8 cellular contexts compared by ENCODE assay signal in the genomic region with DNA sequence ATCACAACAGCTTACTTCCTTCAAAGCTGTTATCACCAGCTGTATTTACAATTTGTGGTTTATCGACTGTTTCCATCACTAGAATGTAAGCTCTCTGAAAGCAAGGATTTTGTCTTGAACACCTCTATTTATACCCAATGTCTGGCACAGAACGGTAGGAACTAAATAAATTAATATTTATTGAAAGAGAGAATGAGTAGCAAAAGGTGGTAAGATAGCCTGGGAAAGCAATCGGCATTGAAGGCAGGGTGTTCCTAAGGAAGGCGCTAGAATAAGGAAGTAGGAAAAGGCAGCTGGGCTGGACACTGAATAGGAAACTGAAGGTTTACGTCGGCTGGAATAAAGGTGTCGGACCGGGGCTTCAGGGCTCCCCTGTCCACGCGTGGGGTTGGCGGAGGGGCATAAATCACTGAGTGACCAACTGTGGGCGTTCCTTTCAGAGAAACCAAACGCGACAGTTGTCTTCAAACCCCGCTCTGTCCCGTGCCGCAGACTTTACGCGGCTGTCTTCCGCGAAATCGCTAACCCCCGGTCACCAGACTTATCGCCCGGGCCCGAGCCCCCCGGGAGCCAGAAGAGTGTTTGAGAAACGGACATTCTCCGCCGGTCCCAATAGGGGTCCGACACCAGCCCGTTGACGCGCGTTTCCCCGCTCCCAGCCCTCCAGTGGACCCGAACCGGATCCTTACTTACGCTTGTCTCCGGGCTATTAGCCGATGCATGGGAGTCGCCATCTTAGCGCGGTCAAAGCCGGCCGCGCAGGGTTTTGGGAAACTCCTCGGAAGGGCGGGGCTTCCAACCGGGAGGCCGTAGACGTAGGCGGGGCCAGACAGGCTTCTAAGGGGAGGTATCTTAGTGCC. TPM values are rescaled to one million over a fixed set of nuclear protein-coding genes. Genes with fewer than 3 reads are reported as not detected.
DNase-seq lines count a peak whose midpoint lies in the region; ATAC-seq and TF ChIP-seq lines count a peak whose summit lies in the region.

Gene ZCCHC10 (minus strand): TSS at position 746 of the 860 bp plus-strand sequence. CDS start 12 bp downstream, at position 734.

- ATAC-seq in GM18511 (IDR thresholded peaks at IDR 0.05; ENCODE audit: unreplicated experiment), result peak; percentile 96
- ATAC-seq in HG03025 (IDR thresholded peaks at IDR 0.05; ENCODE audit: low FRiP score, unreplicated experiment), result peak; percentile 88
- peak; percentile 99 for ATAC-seq in aorta (ENCODE audit: low FRiP score)

- H3K36me3 ChIP-seq in hepatocyte (replicated peaks; ENCODE audit: insufficient read depth, low read depth) (no peaks in the 10 kb centered on the region), aorta (ENCODE audit: control insufficient read depth in 1 of 2, insufficient read depth in 2 of 2, low read length in 1 of 2) (no peaks in the 10 kb centered on the region)

- H3K9me2 ChIP-seq in hepatocyte (replicated peaks; ENCODE audit: insufficient read depth), result no peaks in the 10 kb centered on the region

- H3K27ac ChIP-seq in hepatocyte, result peak within 1 kb of the TSS; percentile 97
- H3K27ac ChIP-seq in aorta (ENCODE audit: low read depth in 1 of 2, low read length in 2 of 2), result peak within 1 kb of the TSS; percentile 91 to 95

- H3K4me3 ChIP-seq in astrocyte of the cerebellum (ENCODE audit: low read depth, low read length) (peak within 1 kb of the TSS; percentile 62), hepatocyte (peak within 1 kb of the TSS; percentile 72), aorta (ENCODE audit: low read length in 2 of 2) (peak within 1 kb of the TSS; percentile 58 to 98)

- H2AFZ ChIP-seq in hepatocyte, result peak within 1 kb of the TSS; percentile 78

- peak within 1 kb of the TSS; percentile 87 for H3K4me2 ChIP-seq in hepatocyte

- H3K9me3 ChIP-seq in hepatocyte (ENCODE audit: low read depth), result no peaks in the 10 kb centered on the region
- H3K9me3 ChIP-seq in aorta (ENCODE audit: control insufficient read depth, low read length), result no peaks in the 10 kb centered on the region

- H3K27me3 ChIP-seq in hepatocyte (no peaks in the 10 kb centered on the region), aorta (ENCODE audit: control insufficient read depth in 1 of 2, insufficient read depth in 2 of 2, low read length in 1 of 2) (no peaks in the 10 kb centered on the region)

- peaks cover 9% of the 10 kb centered on the region for H3K4me1 ChIP-seq in hepatocyte (ENCODE audit: insufficient read depth)
- no peaks in the 10 kb centered on the region for H3K4me1 ChIP-seq in aorta (ENCODE audit: control insufficient read depth in 1 of 2, insufficient read depth in 2 of 2, low read length in 2 of 2)

- no peaks in the 10 kb centered on the region for H4K20me1 ChIP-seq in hepatocyte (ENCODE audit: insufficient read depth, poor library complexity, severe bottlenecking)

- DNase-seq in NCI-H2081 (lab: John Stamatoyannopoulos, UW) (peak; percentile 91 to 92), T-helper 9 cell (peak; percentile 86), astrocyte of the cerebellum (ENCODE audit: low read depth) (peak; percentile 87), hepatocyte (ENCODE audit: low spot score) (peak; percentile 98), renal cortical epithelial cell (ENCODE audit: low read depth) (peak; percentile 80), aorta (peak; percentile 96 to 98)

- intact Hi-C loops in aorta (cut with DNase I), result loop anchor here (1.0 to 5.0 kb wide), 3 partner anchors 20 to 64 kb away; partner anchors contain the start of gene AFF4 (in 1 of the 2)

- in situ Hi-C loops in astrocyte of the cerebellum (cut with HindIII; ENCODE audit: low sequenced_read_pairs), result no loop called here

- WGBS in hepatocyte (ENCODE audit: low lambda C conversion rate, missing lambda C conversion rate), result 1% methylated on average over 53 of the region's 53 CpGs
- 1% methylated on average over 53 of the region's 53 CpGs for WGBS in aorta, 2 donors

- H3K79me2 ChIP-seq in hepatocyte, result peaks cover 42% of the 10 kb centered on the region

- TF ChIP-seq CTCF in astrocyte of the cerebellum (IDR thresholded peaks at IDR 0.05; ENCODE audit: low read depth, low read length, missing control alignments), result no peak
- no peak for TF ChIP-seq CTCF in hepatocyte (IDR thresholded peaks at IDR 0.05; ENCODE audit: poor library complexity)

RNA-seq across cellular contexts. Expression of gene ZCCHC10, which starts in this region (rescaled TPM):
- total RNA-seq in hepatocyte (29.1 and 33.0 TPM in 2 replicates), renal cortical epithelial cell (13.3 and 19.8 TPM in 2 replicates), aorta (10 to 100 TPM; 17.3 to 31.4 TPM)
- polyA plus RNA-seq in hepatocyte (29.4 and 30.7 TPM in 2 replicates), aorta (10 to 100 TPM; 11.3 to 40.8 TPM)

Comparison
In these comparisons a context has a peak if more than half of its experiments do, and no peak if none do; other contexts are left out.
1. Peak in every context shown above with its lines: DNase-seq, ATAC-seq, H3K4me3 ChIP-seq and H3K27ac ChIP-seq.